In the genomic region with DNA sequence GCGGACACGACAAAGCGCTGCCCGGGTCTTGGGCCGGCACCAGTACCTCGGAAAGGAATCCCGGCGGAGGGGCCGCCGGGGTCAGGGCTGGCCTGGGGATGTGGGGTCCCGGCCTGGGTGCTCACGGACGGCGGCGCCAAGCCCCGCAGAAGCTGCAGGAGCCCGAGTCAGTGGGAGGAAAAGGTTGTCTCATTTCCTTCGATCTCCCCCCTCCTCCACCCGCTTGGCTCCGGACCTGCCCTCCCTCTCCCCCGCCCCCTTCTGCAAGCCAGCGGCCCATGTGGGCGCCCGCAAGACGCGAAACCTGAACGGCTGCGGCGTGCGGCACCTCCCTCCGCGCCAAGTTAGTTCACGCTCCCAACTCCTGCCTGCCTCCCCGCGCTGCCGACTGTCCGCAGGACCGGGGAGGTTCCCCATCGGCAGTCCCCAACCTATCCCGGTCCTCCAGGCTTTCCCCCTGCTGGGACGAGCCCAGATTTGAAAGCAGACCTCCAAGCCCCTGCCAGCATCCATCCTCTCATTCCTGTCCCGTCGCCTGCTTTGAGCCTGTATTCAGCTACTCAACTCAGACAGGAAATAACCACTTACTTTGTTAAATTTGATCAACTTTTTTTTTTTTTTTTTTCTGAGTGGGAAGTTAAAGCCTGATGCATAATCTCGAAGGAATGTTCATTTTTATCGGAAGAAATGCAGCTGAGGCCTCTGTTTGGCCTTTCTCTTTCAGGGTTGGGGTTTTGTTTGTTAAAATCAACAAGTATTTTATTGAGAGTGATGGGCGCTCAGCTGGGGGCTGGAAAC, we compare ENCODE assay signal across 8 cellular contexts. TPM values are rescaled to one million over a fixed set of nuclear protein-coding genes. Genes with fewer than 3 reads are reported as not detected.
DNase-seq lines count a peak whose midpoint lies in the region; ATAC-seq and TF ChIP-seq lines count a peak whose summit lies in the region.

Gene EVA1A (minus strand): TSS at position 172 of the 798 bp plus-strand sequence. CDS start 42,799 bp downstream, outside the sequence.

- peaks cover 56% of the 10 kb centered on the region for H3K27me3 Mint-ChIP-seq in activated CD4-positive, alpha-beta T cell treated with anti-CD3 and anti-CD28 coated beads, Interleukin-2, amount 10 ng/mL, durations not matched to agents 7 days and 5 days
- peaks cover 35% of the 10 kb centered on the region for H3K27me3 Mint-ChIP-seq in IgD-negative memory B cell
- peaks cover 40% of the 10 kb centered on the region for H3K27me3 Mint-ChIP-seq in activated naive CD4-positive, alpha-beta T cell treated with anti-CD3 and anti-CD28 coated beads, Interleukin-2, amount 50 U/mL, for 24 hours

- CTCF ChIA-PET in activated CD4-positive, alpha-beta T cell treated with anti-CD3 and anti-CD28 coated beads, Interleukin-2, amount 10 ng/mL, durations not matched to agents 7 days and 5 days (lab: Charles Lee) = no interaction called here

- peak within 1 kb of the TSS; percentile 74 for H3K4me3 Mint-ChIP-seq in activated CD4-positive, alpha-beta T cell treated with anti-CD3 and anti-CD28 coated beads, Interleukin-2, amount 10 ng/mL, durations not matched to agents 7 days and 5 days
- peak within 1 kb of the TSS; percentile 3 to 82 (median 63) for H3K4me3 Mint-ChIP-seq in IgD-negative memory B cell
- H3K4me3 Mint-ChIP-seq in activated naive CD4-positive, alpha-beta T cell treated with anti-CD3 and anti-CD28 coated beads, Interleukin-2, amount 50 U/mL, for 24 hours = peak within 1 kb of the TSS; percentile 78

- H3K27me3 ChIP-seq in heart right ventricle (peaks cover 0 to 54% (median 32%) of the 10 kb centered on the region in 7 donors), rectal smooth muscle tissue (ENCODE audit: control insufficient read depth, insufficient read depth, low read length) (peaks cover 4% of the 10 kb centered on the region)

- peak; percentile 17 for DNase-seq in activated CD4-positive, alpha-beta T cell treated with anti-CD3 and anti-CD28 coated beads, Interleukin-2, amount 10 ng/mL, durations not matched to agents 7 days and 5 days
- no peak for DNase-seq in activated CD4-positive, alpha-beta T cell treated with anti-CD3 and anti-CD28 coated beads, Interleukin-2, amount 50 U/mL, for 4 hours
- peak; percentile 31 to 46 for DNase-seq in heart right ventricle
- no peak for DNase-seq in NCI-H1105 (lab: John Stamatoyannopoulos, UW)

- peak within 1 kb of the TSS in 9 of 10 donors; percentile 11 to 80 (median 64) for H3K27ac ChIP-seq in heart right ventricle
- no peak within 1 kb of the TSS for H3K27ac ChIP-seq in rectal smooth muscle tissue (ENCODE audit: low read depth, low read length)

- H3K27ac Mint-ChIP-seq in activated CD4-positive, alpha-beta T cell treated with anti-CD3 and anti-CD28 coated beads, Interleukin-2, amount 10 ng/mL, durations not matched to agents 7 days and 5 days = peak within 1 kb of the TSS; percentile 33
- no peak within 1 kb of the TSS for H3K27ac Mint-ChIP-seq in IgD-negative memory B cell
- no peak within 1 kb of the TSS for H3K27ac Mint-ChIP-seq in activated naive CD4-positive, alpha-beta T cell treated with anti-CD3 and anti-CD28 coated beads, Interleukin-2, amount 50 U/mL, for 24 hours

- H3K4me1 ChIP-seq in heart right ventricle (peaks cover 0 to 24% (median 12%) of the 10 kb centered on the region in 9 donors), rectal smooth muscle tissue (ENCODE audit: control insufficient read depth, insufficient read depth, low read length) (no peaks in the 10 kb centered on the region)

- peaks cover 28% of the 10 kb centered on the region for H3K4me1 Mint-ChIP-seq in activated CD4-positive, alpha-beta T cell treated with anti-CD3 and anti-CD28 coated beads, Interleukin-2, amount 10 ng/mL, durations not matched to agents 7 days and 5 days
- H3K4me1 Mint-ChIP-seq in IgD-negative memory B cell = peaks cover 0 to 9% (median 0%) of the 10 kb centered on the region in 3 donors
- peaks cover 13% of the 10 kb centered on the region for H3K4me1 Mint-ChIP-seq in activated naive CD4-positive, alpha-beta T cell treated with anti-CD3 and anti-CD28 coated beads, Interleukin-2, amount 50 U/mL, for 24 hours

- intact Hi-C loops in heart right ventricle (cut with DNase I) = loop anchor here in 1 of 10 donors (5.0 kb wide), 1 partner anchor 46 kb away; no protein-coding TSS in a partner anchor

- WGBS in heart right ventricle, 2 donors = 2% methylated on average over 46 of the region's 46 CpGs

- H3K9ac ChIP-seq in rectal smooth muscle tissue (ENCODE audit: low read length) = no peak within 1 kb of the TSS

- H3K36me3 ChIP-seq in heart right ventricle (no peaks in the 10 kb centered on the region), rectal smooth muscle tissue (ENCODE audit: control insufficient read depth, insufficient read depth, low read length) (no peaks in the 10 kb centered on the region)

- no peaks in the 10 kb centered on the region for H3K9me3 Mint-ChIP-seq in activated CD4-positive, alpha-beta T cell treated with anti-CD3 and anti-CD28 coated beads, Interleukin-2, amount 10 ng/mL, durations not matched to agents 7 days and 5 days
- H3K9me3 Mint-ChIP-seq in IgD-negative memory B cell = no peaks in the 10 kb centered on the region
- H3K9me3 Mint-ChIP-seq in activated naive CD4-positive, alpha-beta T cell treated with anti-CD3 and anti-CD28 coated beads, Interleukin-2, amount 50 U/mL, for 24 hours = no peaks in the 10 kb centered on the region

- H3K4me3 ChIP-seq in heart right ventricle = peak within 1 kb of the TSS; percentile 51 to 73 (median 64)
- H3K4me3 ChIP-seq in rectal smooth muscle tissue (ENCODE audit: low read length) = peak within 1 kb of the TSS; percentile 51

- ATAC-seq in heart right ventricle = peak; percentile 57 to 81 (median 72)
- no peak for ATAC-seq in HG03095 (IDR thresholded peaks at IDR 0.05; ENCODE audit: unreplicated experiment)

- no peak for TF ChIP-seq CTCF in heart right ventricle (IDR thresholded peaks at IDR 0.05)

- H3K36me3 Mint-ChIP-seq in activated CD4-positive, alpha-beta T cell treated with anti-CD3 and anti-CD28 coated beads, Interleukin-2, amount 10 ng/mL, durations not matched to agents 7 days and 5 days (ENCODE audit: low read depth) = no peaks in the 10 kb centered on the region
- peaks cover 2% of the 10 kb centered on the region for H3K36me3 Mint-ChIP-seq in IgD-negative memory B cell
- H3K36me3 Mint-ChIP-seq in activated naive CD4-positive, alpha-beta T cell treated with anti-CD3 and anti-CD28 coated beads, Interleukin-2, amount 50 U/mL, for 24 hours = no peaks in the 10 kb centered on the region

- POLR2A ChIA-PET in activated CD4-positive, alpha-beta T cell treated with anti-CD3 and anti-CD28 coated beads, Interleukin-2, amount 10 ng/mL, durations not matched to agents 7 days and 5 days (lab: Charles Lee) = no interaction called here

- no peaks in the 10 kb centered on the region for H3K9me3 ChIP-seq in heart right ventricle

RNA-seq across cellular contexts. Expression of gene EVA1A, which starts in this region (rescaled TPM):
- under 1 TPM in 1 of 2 experiments, not detected in 1; 0.17 TPM for total RNA-seq in activated CD4-positive, alpha-beta T cell treated with anti-CD3 and anti-CD28 coated beads, Interleukin-2, amount 10 ng/mL, durations not matched to agents 7 days and 5 days
- polyA plus RNA-seq in IgD-negative memory B cell (not detected), heart right ventricle (1 to 10 TPM in 1 of 2 donors, under 1 TPM in 1; 0.73 to 1.8 TPM)
- 1 to 10 TPM in 4 of 10 donors, under 1 TPM in 6; 0.17 to 3.4 (median 0.99) TPM for total RNA-seq in heart right ventricle

Comparison
In these comparisons a context has a peak if more than half of its experiments do, and no peak if none do; other contexts are left out.
1. Peak in DNase-seq in activated CD4-positive, alpha-beta T cell treated with anti-CD3 and anti-CD28 coated beads, Interleukin-2, amount 10 ng/mL, durations not matched to agents 7 days and 5 days; RNA of the gene not detected or under 1 TPM.
2. DNase-seq: peak in heart right ventricle (2 of 2); none in activated CD4-positive, alpha-beta T cell treated with anti-CD3 and anti-CD28 coated beads, Interleukin-2, amount 50 U/mL, for 4 hours (0 of 2) and NCI-H1105 (single experiment).
3. Peak in every context shown above with its lines, with median percentiles within 50 percentile points of each other: H3K4me3 Mint-ChIP-seq.